18 cellular contexts compared by ENCODE assay signal in the genomic region with DNA sequence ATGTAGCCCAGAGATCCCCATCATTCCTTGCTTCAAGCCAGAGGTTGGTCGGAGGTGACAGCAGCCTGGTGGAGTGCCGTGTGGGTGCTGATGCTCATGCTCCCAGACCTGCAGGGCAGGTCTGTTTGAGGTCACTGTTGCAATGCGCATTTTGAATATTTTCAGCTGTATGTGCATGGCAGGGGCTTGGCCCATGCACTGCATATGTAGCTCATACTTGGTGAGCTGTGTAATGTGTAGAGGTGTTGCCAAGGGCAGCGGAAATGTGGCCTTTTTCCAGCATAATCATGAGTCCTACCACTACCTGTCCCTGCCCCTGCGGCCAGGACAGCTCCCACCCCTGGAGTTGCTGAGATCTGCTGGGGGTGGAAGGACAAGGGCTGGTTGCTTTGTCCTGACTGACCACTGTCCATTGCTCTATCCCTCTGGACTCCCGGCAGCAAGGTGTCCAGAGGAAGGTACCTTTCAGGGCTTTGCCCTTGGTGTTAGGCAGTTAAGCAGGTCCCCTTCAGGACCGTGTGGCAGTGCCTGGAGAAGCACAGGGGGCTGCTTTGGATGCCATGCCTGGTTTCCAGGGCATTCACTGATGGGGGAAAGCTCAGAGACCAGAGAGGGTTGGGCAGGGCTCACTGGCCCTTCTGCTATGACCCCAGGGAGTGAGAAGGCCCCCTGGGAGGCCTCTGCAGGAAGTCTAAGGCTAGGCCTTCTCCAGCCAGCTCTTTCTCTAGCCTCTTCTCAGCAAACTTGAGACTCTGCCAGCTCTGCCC.
DNase-seq lines count a peak whose midpoint lies in the region; ATAC-seq, FAIRE-seq and TF ChIP-seq lines count a peak whose summit lies in the region.
"Had no signal": no experiment of that assay in that cellular context is flagged by ENCODE, and none has a peak within 500 bp of the region (broad histone marks: within the 10 kb centered on the region; RNA-seq: fewer than 3 reads in every experiment).

No MANE protein-coding gene starts in this region.

- H3K36me3 ChIP-seq in bronchial epithelial cell (ENCODE audit: control insufficient read depth, insufficient read depth, low read length): no peaks in the 10 kb centered on the region
- no peaks in the 10 kb centered on the region for H3K36me3 ChIP-seq in lower lobe of right lung
- no peaks in the 10 kb centered on the region for H3K36me3 ChIP-seq in vagina
- H3K36me3 ChIP-seq: BLaER1 treated with 17β-estradiol and CSF1 and Interleukin-3, amounts not matched to agents 10 nM and 100 nM; HAP-1 had no signal

- peaks cover 24% of the 10 kb centered on the region for H3K4me1 ChIP-seq in lower lobe of right lung
- peaks cover 53% of the 10 kb centered on the region for H3K4me1 ChIP-seq in vagina
- H3K4me1 ChIP-seq: HAP-1 had no signal

- no peak overlapping the region for H3K4me3 ChIP-seq in bronchial epithelial cell (ENCODE audit: low read depth, low read length)
- H3K4me3 ChIP-seq in lower lobe of right lung: no peak overlapping the region
- H3K4me3 ChIP-seq in vagina: no peak overlapping the region
- H3K4me3 ChIP-seq: BLaER1 treated with 17β-estradiol and CSF1 and Interleukin-3, amounts not matched to agents 10 nM and 100 nM; HAP-1 had no signal

- no peak for TF ChIP-seq CTCF in bronchial epithelial cell (IDR thresholded peaks at IDR 0.05; ENCODE audit: insufficient read depth, low read length, severe bottlenecking)
- no peak for TF ChIP-seq CTCF in lower lobe of right lung (IDR thresholded peaks at IDR 0.05)
- no peak for TF ChIP-seq CTCF in vagina (IDR thresholded peaks at IDR 0.05)

- H3K9me3 ChIP-seq in lower lobe of right lung (no peaks in the 10 kb centered on the region), vagina (no peaks in the 10 kb centered on the region)
- H3K9me3 ChIP-seq: BLaER1 treated with 17β-estradiol and CSF1 and Interleukin-3, amounts not matched to agents 10 nM and 100 nM; HAP-1 had no signal

- no peak for FAIRE-seq in bronchial epithelial cell (lab: Jason Lieb, UNC)
- FAIRE-seq: D721Med had no signal

- intact Hi-C loops in Right ventricle myocardium superior (cut with DNase I): no loop called here
- intact Hi-C loops in cardiac septum (cut with DNase I): no loop called here
- intact Hi-C loops in lower lobe of right lung (cut with DNase I): no loop called here
- intact Hi-C loops in vagina (cut with DNase I): no loop called here

- H3K27ac ChIP-seq in lower lobe of right lung (no peak overlapping the region), vagina (peak overlapping the region; percentile 10)
- H3K27ac ChIP-seq: BLaER1 treated with 17β-estradiol and CSF1 and Interleukin-3, amounts not matched to agents 10 nM and 100 nM had no signal

- H3K27me3 ChIP-seq in bronchial epithelial cell (ENCODE audit: control insufficient read depth, insufficient read depth, low read length) (peaks cover 2% of the 10 kb centered on the region), lower lobe of right lung (ENCODE audit: low read depth) (peaks cover 35% of the 10 kb centered on the region), vagina (no peaks in the 10 kb centered on the region)

- DNase-seq in Right ventricle myocardium superior (peak; percentile 37), cardiac septum (ENCODE audit: low spot score) (no peak), bronchial epithelial cell (ENCODE audit: low read depth) (peak; percentile 18), lower lobe of right lung (peak; percentile 37), vagina (ENCODE audit: extremely low spot score in 2 of 2) (no peak), NCI-H2227 (lab: John Stamatoyannopoulos, UW; ENCODE audit: unreplicated experiment) (no peak)
- no peak for DNase-seq in stimulated activated CD4-positive, alpha-beta T cell treated with anti-CD3 and anti-CD28 coated beads, Interleukin-4, amount 100 ng/mL, for 4 hours
- DNase-seq: 8988T; CD8-positive, alpha-beta memory T cell; DMS79; KBM-7; NCI-H2081 treated with DMSO at 0.1 percent for 48 hours; NCI-H510A treated with DMSO at 0.1 percent for 48 hours had no signal

- ATAC-seq in Right ventricle myocardium superior (ENCODE audit: poor library complexity) (no peak), lower lobe of right lung (no peak), GM18909 (IDR thresholded peaks at IDR 0.05; ENCODE audit: poor library complexity, unreplicated experiment) (no peak)
- ATAC-seq: Panc1 had no signal

- TF ChIP-seq POLR2A in vagina (IDR thresholded peaks at IDR 0.05): no peak

Comparison
In these comparisons a context has a peak if more than half of its experiments do, and no peak if none do; other contexts are left out.
1. DNase-seq: peak in Right ventricle myocardium superior (single experiment), bronchial epithelial cell (single experiment) and lower lobe of right lung (single experiment); none in cardiac septum (single experiment), vagina (0 of 2), stimulated activated CD4-positive, alpha-beta T cell treated with anti-CD3 and anti-CD28 coated beads, Interleukin-4, amount 100 ng/mL, for 4 hours (0 of 2) and NCI-H2227 (single experiment).